16 cellular contexts compared by ENCODE assay signal in the genomic region with DNA sequence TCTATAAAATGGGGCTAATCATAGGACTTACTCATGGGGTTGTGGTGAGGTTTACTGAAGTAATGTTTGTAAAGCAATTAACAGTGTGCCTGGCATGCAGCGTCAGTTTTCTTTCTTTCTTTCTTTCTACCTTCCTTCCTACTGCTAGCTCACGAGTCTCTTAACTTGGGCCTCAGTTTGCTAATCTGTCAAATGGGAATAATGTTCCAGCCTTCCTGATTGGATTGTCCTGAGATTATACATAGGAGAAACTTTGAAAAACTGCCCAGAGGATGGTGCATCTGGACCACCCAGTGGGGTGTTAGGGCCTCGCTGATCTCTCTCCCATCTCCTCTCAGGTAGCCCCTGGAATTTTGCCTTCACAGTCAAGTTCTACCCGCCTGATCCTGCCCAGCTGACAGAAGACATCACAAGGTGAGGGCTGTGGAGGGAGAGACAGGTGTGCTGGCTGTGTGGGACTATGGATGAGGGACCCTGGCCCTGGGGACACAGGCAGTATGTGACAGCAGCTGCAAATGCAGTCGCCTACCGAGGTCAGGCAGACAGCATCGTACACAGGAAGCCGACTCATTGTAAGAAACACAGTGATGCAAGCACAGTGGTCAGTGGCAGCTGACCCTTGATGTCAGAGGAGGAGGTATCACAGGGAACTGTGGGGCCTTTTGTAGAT. TPM values are rescaled to one million over a fixed set of nuclear protein-coding genes. Genes with fewer than 3 reads are reported as not detected.
DNase-seq lines count a peak whose midpoint lies in the region; ATAC-seq, FAIRE-seq and TF ChIP-seq lines count a peak whose summit lies in the region.
"Had no signal": no experiment of that assay in that cellular context is flagged by ENCODE, and none has a peak within 500 bp of the region (broad histone marks: within the 10 kb centered on the region; RNA-seq: fewer than 3 reads in every experiment).

No MANE protein-coding gene starts in this region.

- dilution Hi-C loops in endothelial cell of umbilical vein (cut with MboI; ENCODE audit: extremely low pct_ligation_motif_present, low sequenced_read_pairs): no loop called here

- H3K9me3 ChIP-seq in endothelial cell of umbilical vein (replicated peaks; ENCODE audit: control insufficient read depth, insufficient read depth, low read length) (no peaks in the 10 kb centered on the region), osteoblast (ENCODE audit: low read depth, low read length) (no peaks in the 10 kb centered on the region)
- H3K9me3 ChIP-seq: right lobe of liver had no signal

- H3K4me2 ChIP-seq in endothelial cell of umbilical vein (ENCODE audit: insufficient read depth, low read length): no peak overlapping the region
- no peak overlapping the region for H3K4me2 ChIP-seq in osteoblast (ENCODE audit: insufficient read depth, low read length)

- H3K36me3 ChIP-seq in endothelial cell of umbilical vein (ENCODE audit: control insufficient read depth in 2 of 2, extremely low read depth in 1 of 2, insufficient read depth in 2 of 2, low read length in 2 of 2) (no peaks in the 10 kb centered on the region), osteoblast (ENCODE audit: insufficient read depth, low read length) (peaks cover 6% of the 10 kb centered on the region)
- H3K36me3 ChIP-seq: right lobe of liver had no signal

- no peak overlapping the region for H3K9ac ChIP-seq in endothelial cell of umbilical vein (replicated peaks; ENCODE audit: extremely low read depth, insufficient read depth, low read length)

- CTCF ChIA-PET in endothelial cell of umbilical vein (lab: Charles Lee): interaction anchor here (0.6 to 4.5 kb wide), 4 partner anchors 13 to 26 kb away, joined by 3 to 27 read pairs (median 3); no protein-coding TSS in a partner anchor

- intact Hi-C loops in endothelial cell of umbilical vein (cut with micrococcal nuclease): no loop called here

- H2AFZ ChIP-seq in endothelial cell of umbilical vein (ENCODE audit: low read depth, low read length) (no peak overlapping the region), osteoblast (ENCODE audit: low read length) (peak overlapping the region; percentile 17)

- no peaks in the 10 kb centered on the region for H3K9me1 ChIP-seq in endothelial cell of umbilical vein (replicated peaks; ENCODE audit: control insufficient read depth, extremely low read depth, insufficient read depth, low read length)

- peak; percentile 20 for DNase-seq in Daoy (ENCODE audit: low read depth)
- DNase-seq in NB4 (ENCODE audit: low read depth): peak; percentile 31
- DNase-seq in endothelial cell of umbilical vein (ENCODE audit: low read depth, low spot score): peak; percentile 52
- DNase-seq in osteoblast (ENCODE audit: insufficient read length, low spot score, missing footprints): peak; percentile 95
- no peak for DNase-seq in NCI-H526 treated with DMSO at 0.1 percent for 48 hours (lab: John Stamatoyannopoulos, UW)
- DNase-seq: activated CD4-positive, alpha-beta memory T cell treated with anti-CD3 and anti-CD28 coated beads for 36 hours; activated naive CD4-positive, alpha-beta T cell treated with Interleukin-2 at 50 U/mL for 16 hours; COR-L47; MM.1S; right lobe of liver had no signal

- H3K4me3 ChIP-seq in NB4 (ENCODE audit: low read depth, low read length): no peak overlapping the region
- no peak overlapping the region for H3K4me3 ChIP-seq in endothelial cell of umbilical vein (replicated peaks in 1 of 3; ENCODE audit: insufficient read depth in 1 of 3, low read depth in 1 of 3, low read length in 3 of 3)
- no peak overlapping the region for H3K4me3 ChIP-seq in osteoblast (ENCODE audit: insufficient read depth, low read length)
- H3K4me3 ChIP-seq: coronary artery, right lobe of liver had no signal

- TF ChIP-seq CTCF in NB4 (IDR thresholded peaks at IDR 0.05; ENCODE audit: low read depth, low read length): no peak
- TF ChIP-seq CTCF in endothelial cell of umbilical vein (IDR thresholded peaks at IDR 0.05; ENCODE audit: extremely low read depth in 1 of 2, insufficient read depth in 1 of 2, low read depth in 1 of 2, low read length in 2 of 2): no peak
- no peak for TF ChIP-seq CTCF in osteoblast (IDR thresholded peaks at IDR 0.05; ENCODE audit: extremely low read depth, low read depth, low read length)

- no peaks in the 10 kb centered on the region for H3K27me3 ChIP-seq in endothelial cell of umbilical vein (ENCODE audit: control insufficient read depth in 2 of 2, insufficient read depth in 2 of 2, low read length in 2 of 2)
- H3K27me3 ChIP-seq in osteoblast (ENCODE audit: insufficient read depth, low read length): no peaks in the 10 kb centered on the region
- H3K27me3 ChIP-seq: right lobe of liver had no signal

- FAIRE-seq in endothelial cell of umbilical vein (lab: Jason Lieb, UNC): peak; percentile 70
- FAIRE-seq: GM19239, keratinocyte had no signal

- H3K4me1 ChIP-seq in endothelial cell of umbilical vein (ENCODE audit: control insufficient read depth, extremely low read depth, insufficient read depth, low read length) (peaks cover 7% of the 10 kb centered on the region), osteoblast (ENCODE audit: insufficient read depth, low read length) (peaks cover 9% of the 10 kb centered on the region)

- TF ChIP-seq POLR2A in NB4 (IDR thresholded peaks at IDR 0.05; ENCODE audit: extremely low read depth, insufficient read length) (no peak), endothelial cell of umbilical vein (IDR thresholded peaks at IDR 0.05; ENCODE audit: low read depth, low read length) (no peak)

- POLR2A ChIA-PET in endothelial cell of umbilical vein (lab: Charles Lee): no interaction called here

- H4K20me1 ChIP-seq in endothelial cell of umbilical vein (replicated peaks; ENCODE audit: control insufficient read depth, extremely low read depth, insufficient read depth, low read length) (no peaks in the 10 kb centered on the region), osteoblast (ENCODE audit: insufficient read depth, low read length) (no peaks in the 10 kb centered on the region)

- ATAC-seq in GM18858 (IDR thresholded peaks at IDR 0.05; ENCODE audit: unreplicated experiment) (no peak), HG03045 (IDR thresholded peaks at IDR 0.05; ENCODE audit: unreplicated experiment) (no peak)

- H3K27ac ChIP-seq in endothelial cell of umbilical vein (ENCODE audit: insufficient read depth, low read depth, low read length) (peak overlapping the region; percentile 24), osteoblast (ENCODE audit: low read depth, low read length) (peak overlapping the region; percentile 62)
- H3K27ac ChIP-seq: coronary artery, RWPE1 had no signal

- H3K79me2 ChIP-seq in endothelial cell of umbilical vein (ENCODE audit: control insufficient read depth, insufficient read depth, low read length) (no peaks in the 10 kb centered on the region), osteoblast (ENCODE audit: insufficient read depth, low read length) (no peaks in the 10 kb centered on the region)

- BruUV-seq in endothelial cell of umbilical vein (replicated peaks; lab: Mats Ljungman, UMichigan): no TSS peak

TF ChIP-seq in endothelial cell of umbilical vein, 7 proteins besides CTCF, POLR2A, EP300 and RAD21:
- TF ChIP-seq GATA2 (IDR thresholded peaks at IDR 0.05; ENCODE audit: insufficient read depth, insufficient read length, low read depth, low read length) (no peak), EZH2 (IDR thresholded peaks at IDR 0.05; ENCODE audit: borderline replicate concordance, low read depth, low read length, severe bottlenecking) (no peak), POLR2AphosphoS5 (IDR thresholded peaks at IDR 0.05; ENCODE audit: insufficient read depth, low read depth, low read length) (no peak), MYC (IDR thresholded peaks at IDR 0.05; ENCODE audit: low read depth, low read length) (no peak), JUN (IDR thresholded peaks at IDR 0.05; ENCODE audit: borderline replicate concordance, insufficient read depth, insufficient read length, low read depth) (peak; percentile 21), FOS (IDR thresholded peaks at IDR 0.05; ENCODE audit: borderline replicate concordance, insufficient read depth, low read length) (no peak)
- TF ChIP-seq, protein P1, sequence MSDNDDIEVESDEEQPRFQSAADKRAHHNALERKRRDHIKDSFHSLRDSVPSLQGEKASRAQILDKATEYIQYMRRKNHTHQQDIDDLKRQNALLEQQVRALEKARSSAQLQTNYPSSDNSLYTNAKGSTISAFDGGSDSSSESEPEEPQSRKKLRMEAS (IDR thresholded peaks at IDR 0.05; ENCODE audit: insufficient read depth, insufficient read length): no peak

RNA-seq across cellular contexts. Expression of a gene that starts 27.5 kb away (rescaled TPM):
- total RNA-seq in Daoy (2014; rRNA removed; shearing (Covaris generic)): 2.2 and 8.5 TPM in 2 replicates
- total RNA-seq in endothelial cell of umbilical vein (11.1 and 12.2 TPM in 2 replicates), osteoblast (26.8 and 32.4 TPM in 2 replicates)
- 6.1 and 18.9 TPM in 2 replicates for polyA plus RNA-seq in endothelial cell of umbilical vein
- polyA plus RNA-seq in endothelial cell of umbilical vein (2011; cell fraction: cytosol; rRNA removed): 5.9 and 6.1 TPM in 2 replicates
- polyA plus RNA-seq in endothelial cell of umbilical vein (2011; cell fraction: nucleus; rRNA removed): 6.0 and 23.6 TPM in 2 replicates
- 9.7 and 16.4 TPM in 2 replicates for polyA plus RNA-seq in endothelial cell of umbilical vein (2012)
- 10.1 and 12.4 TPM in 2 replicates for polyA minus RNA-seq in endothelial cell of umbilical vein
- polyA minus RNA-seq in endothelial cell of umbilical vein (2011; cell fraction: cytosol; rRNA and poly(A)+ RNA removed): 8.7 TPM
- 4.5 and 4.7 TPM in 2 replicates for polyA minus RNA-seq in endothelial cell of umbilical vein (2011; cell fraction: nucleus; rRNA and poly(A)+ RNA removed)

RNA-seq across cellular contexts. Expression of a gene that starts 54.2 kb away (rescaled TPM):
- 21.6 and 27.1 TPM in 2 replicates for total RNA-seq in Daoy (2014; rRNA removed; shearing (Covaris generic))
- total RNA-seq in endothelial cell of umbilical vein: 21.9 and 23.2 TPM in 2 replicates
- 29.4 and 33.6 TPM in 2 replicates for polyA plus RNA-seq in endothelial cell of umbilical vein
- 25.4 and 27.9 TPM in 2 replicates for polyA plus RNA-seq in endothelial cell of umbilical vein (2011; cell fraction: cytosol; rRNA removed)
- polyA plus RNA-seq in endothelial cell of umbilical vein (2011; cell fraction: nucleus; rRNA removed): 16.5 and 20.0 TPM in 2 replicates
- polyA plus RNA-seq in endothelial cell of umbilical vein (2012): 22.3 and 27.3 TPM in 2 replicates
- polyA minus RNA-seq in endothelial cell of umbilical vein: 34.7 and 39.8 TPM in 2 replicates
- 19.6 TPM for polyA minus RNA-seq in endothelial cell of umbilical vein (2011; cell fraction: cytosol; rRNA and poly(A)+ RNA removed)
- 11.1 and 14.0 TPM in 2 replicates for polyA minus RNA-seq in endothelial cell of umbilical vein (2011; cell fraction: nucleus; rRNA and poly(A)+ RNA removed)
- total RNA-seq in osteoblast: 28.3 and 29.0 TPM in 2 replicates
